Comparison of ENCODE assay signal across 8 cellular contexts in the genomic region with DNA sequence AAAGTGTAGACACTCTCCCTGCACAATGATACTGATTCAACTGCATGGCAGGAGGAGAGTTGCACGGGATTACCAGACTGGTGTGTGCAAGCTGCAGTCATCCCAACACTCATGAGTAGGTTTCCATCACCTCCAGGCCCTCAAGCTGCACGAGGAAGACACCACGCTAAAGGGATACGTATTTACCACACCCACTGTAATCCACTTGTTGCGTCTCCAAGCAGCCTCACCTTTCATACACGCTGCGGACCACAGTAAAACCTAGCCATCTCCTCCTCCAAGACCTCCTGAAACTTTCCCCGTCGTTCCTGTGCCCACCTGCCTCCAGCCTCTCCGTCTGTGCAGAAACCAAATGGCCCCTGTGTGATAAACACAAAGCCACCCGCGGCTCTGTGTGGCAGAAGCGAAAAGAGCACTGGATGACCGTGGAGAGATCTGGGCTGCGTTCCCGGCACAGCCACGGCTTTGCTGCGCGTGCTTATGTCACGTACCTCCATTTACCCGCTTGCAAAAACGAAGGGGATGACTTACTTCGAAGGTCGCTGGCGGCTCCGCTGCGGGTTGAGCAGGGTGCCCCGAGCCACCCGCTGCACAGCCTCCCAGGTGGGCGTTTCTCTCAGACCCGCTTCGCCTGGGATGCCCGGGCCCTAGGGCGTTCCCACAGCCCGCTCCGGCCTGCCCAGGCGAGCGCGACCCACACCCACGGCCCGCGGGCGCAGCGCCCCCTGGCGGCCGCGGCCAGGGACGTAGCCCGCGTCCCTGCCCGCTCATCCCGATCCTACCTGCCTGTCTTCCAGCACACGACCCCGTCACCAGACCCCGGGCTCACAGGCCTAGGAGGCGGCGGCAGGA. TPM values are rescaled to one million over a fixed set of nuclear protein-coding genes. Genes with fewer than 3 reads are reported as not detected.
DNase-seq lines count a peak whose midpoint lies in the region; ATAC-seq, FAIRE-seq and TF ChIP-seq lines count a peak whose summit lies in the region.

No MANE protein-coding gene starts in this region.

- peak overlapping the region; percentile 74 for H3K27ac ChIP-seq in H1 (ENCODE audit: low read depth, low read length)
- H3K27ac ChIP-seq in mesendoderm (ENCODE audit: low read depth, low read length) = no peak overlapping the region

- H3K9me3 ChIP-seq in H1 (ENCODE audit: insufficient read depth in 2 of 2, low read depth in 1 of 2, low read length in 1 of 2) = no peaks in the 10 kb centered on the region

- H2BK12ac ChIP-seq in H1 (ENCODE audit: low read depth, low read length) = 0 out of 2 replicates have a peak overlapping the region, but pooled peaks have one; percentile 68

- 41% methylated on average over 44 of the region's 57 CpGs; no CpG with 5 or more reads in 1 of the 2 experiments for WGBS in H1 (ENCODE audit: extremely low coverage in 1 of 2, insufficient coverage in 1 of 2, insufficient read length in 1 of 2, insufficient replicate concordance in 2 of 2, low coverage in 1 of 2, low lambda C conversion rate in 2 of 2, missing lambda C conversion rate in 1 of 2), 2 experiments
- no CpG with 5 or more reads among the region's 57 CpGs for WGBS in mesendoderm (ENCODE audit: extremely low coverage, insufficient coverage, low lambda C conversion rate)

- H3K79me1 ChIP-seq in H1 (ENCODE audit: low read depth, low read length) = no peaks in the 10 kb centered on the region; the same call in 1 of the 2 replicates
- peaks cover 18% of the 10 kb centered on the region for H3K79me1 ChIP-seq in mesendoderm (ENCODE audit: low read length)

- H4K91ac ChIP-seq in H1 (replicated peaks; ENCODE audit: insufficient read length, low read length) = peak overlapping the region; percentile 77

- no peak overlapping the region for H3K4ac ChIP-seq in H1 (replicated peaks; ENCODE audit: insufficient read length, low read depth, low read length)
- peak overlapping the region; percentile 88 for H3K4ac ChIP-seq in mesendoderm (ENCODE audit: low read depth, low read length)

- POLR2A ChIA-PET in H1 (lab: Charles Lee; ENCODE audit: partially characterized antibody) = interaction anchor here (0.6 to 2.0 kb wide), 7 partner anchors 45 to 353 kb away, joined by 3 to 9 read pairs (median 3); partner anchors contain the start of gene PARL

- no peak for FAIRE-seq in H1 (lab: Jason Lieb, UNC)

- H2BK5ac ChIP-seq in H1 (ENCODE audit: low read depth, low read length) (peak overlapping the region; percentile 88), mesendoderm (ENCODE audit: low read length) (peak overlapping the region; percentile 39)

- H3K4me2 ChIP-seq in H1 (ENCODE audit: insufficient read depth in 1 of 2, low read depth in 2 of 2, low read length in 2 of 2) (peak overlapping the region; percentile 65 to 66), mesendoderm (ENCODE audit: low read length) (peak overlapping the region; percentile 91)

- H3K4me1 ChIP-seq in H1 (replicated peaks in 1 of 4; ENCODE audit: control insufficient read depth in 3 of 4, insufficient read depth in 4 of 4, low read length in 3 of 4) = peaks cover 2 to 9% (median 7%) of the 10 kb centered on the region in 4 experiments; a peak in 3 of 7 replicates
- H3K4me1 ChIP-seq in mesendoderm (ENCODE audit: control insufficient read depth, low read depth, low read length) = peaks cover 14% of the 10 kb centered on the region

- no peak for TF ChIP-seq EP300 in H1 (IDR thresholded peaks at IDR 0.05; ENCODE audit: borderline replicate concordance in 1 of 2, low read depth in 2 of 2, low read length in 2 of 2)

- H3K23ac ChIP-seq in H1 (ENCODE audit: insufficient read length) (no peak overlapping the region), mesendoderm (ENCODE audit: low read length) (peak overlapping the region; percentile 89)

- peak overlapping the region; percentile 97; the same call in 1 of the 2 replicates for H3K18ac ChIP-seq in H1 (ENCODE audit: extremely low read depth, low read length)
- peak overlapping the region; percentile 55 for H3K18ac ChIP-seq in mesendoderm (ENCODE audit: low read length)

- H3K79me2 ChIP-seq in H1 (ENCODE audit: control insufficient read depth in 1 of 2, insufficient read depth in 2 of 2, low read length in 2 of 2) (peaks cover 0 to 22% of the 10 kb centered on the region in 2 experiments; a peak in 2 of 4 replicates), mesendoderm (ENCODE audit: control insufficient read depth, insufficient read depth, low read length) (peaks cover 18% of the 10 kb centered on the region)

- H2AK5ac ChIP-seq in H1 (ENCODE audit: low read depth, low read length) = 0 out of 2 replicates have a peak overlapping the region, but pooled peaks have one; percentile 0
- peak overlapping the region; percentile 22 for H2AK5ac ChIP-seq in mesendoderm (ENCODE audit: low read length)

- H3K14ac ChIP-seq in H1 (ENCODE audit: insufficient read length) = no peak overlapping the region

- ATAC-seq in GM18858 (IDR thresholded peaks at IDR 0.05; ENCODE audit: unreplicated experiment) = peak; percentile 17
- ATAC-seq in HG03060 (IDR thresholded peaks at IDR 0.05; ENCODE audit: low read depth, unreplicated experiment) = peak; percentile 17

- H3K27me3 ChIP-seq in H1 (replicated peaks in 1 of 4; ENCODE audit: control insufficient read depth in 3 of 4, extremely low read depth in 1 of 4, insufficient read depth in 3 of 4, low read length in 3 of 4) = no peaks in the 10 kb centered on the region
- no peaks in the 10 kb centered on the region for H3K27me3 ChIP-seq in mesendoderm (ENCODE audit: insufficient read depth, low read length, poor library complexity)

- peak overlapping the region; percentile 95 for H4K8ac ChIP-seq in H1 (ENCODE audit: extremely low read depth, insufficient read depth, low read length)
- H4K8ac ChIP-seq in mesendoderm (ENCODE audit: low read depth, low read length) = no peak overlapping the region

- peaks cover 3% of the 10 kb centered on the region; the same call in 1 of the 2 replicates for H3K23me2 ChIP-seq in H1 (ENCODE audit: low read depth, low read length)

- TF ChIP-seq CTCF in H1 (IDR thresholded peaks at IDR 0.05; ENCODE audit: control extremely low read depth in 1 of 3, insufficient read depth in 1 of 3, low read depth in 1 of 3, low read length in 3 of 3) = peak; percentile 83 to 93 (median 83)

- no peak for TF ChIP-seq POLR2A in H1 (IDR thresholded peaks at IDR 0.05; ENCODE audit: control extremely low read depth in 1 of 2, low read depth in 2 of 2, low read length in 2 of 2)

- no peak overlapping the region for H2BK20ac ChIP-seq in H1 (ENCODE audit: low read length)

- H3K9ac ChIP-seq in H1 (replicated peaks in 1 of 4; ENCODE audit: extremely low read depth in 1 of 4, low read depth in 3 of 4, low read length in 3 of 4) = peak overlapping the region; percentile 65 to 88 (median 84)
- H3K9ac ChIP-seq in mesendoderm (ENCODE audit: low read length) = peak overlapping the region; percentile 96

- H3K4me3 ChIP-seq in H1 (ENCODE audit: extremely low read depth in 1 of 4, insufficient read depth in 2 of 4, low read depth in 3 of 4, low read length in 4 of 4) (peak overlapping the region; percentile 81 to 98 (median 96)), mesendoderm (ENCODE audit: low read length) (peak overlapping the region; percentile 92)

- DNase-seq in AG20443 (ENCODE audit: low spot score) (peak; percentile 94), NCI-H2196 treated with DMSO at 0.1 percent for 48 hours (lab: John Stamatoyannopoulos, UW; ENCODE audit: unreplicated experiment) (peak; percentile 42), H1 (ENCODE audit: low read depth in 1 of 2, low spot score in 2 of 2) (peak in 1 of 2 experiments; percentile 72), mesendoderm (peak; percentile 69)
- peak; percentile 22 for DNase-seq in activated CD4-positive, alpha-beta T cell treated with anti-CD3 and anti-CD28 coated beads, Interleukin-2, amount 50 U/mL, for 1 hour
- DNase-seq in stimulated activated CD8-positive, alpha-beta memory T cell treated with anti-CD3 and anti-CD28 coated beads, Interleukin-2, amount 100 ng/mL, for 1 hour (ENCODE audit: low read depth in 2 of 2) = peak; percentile 8 to 19

- H2BK15ac ChIP-seq in H1 (ENCODE audit: low read length) (no peak overlapping the region; the same call in 1 of the 2 replicates), mesendoderm (replicated peaks; ENCODE audit: low read depth) (no peak overlapping the region)

- H4K20me1 ChIP-seq in H1 (replicated peaks in 1 of 2; ENCODE audit: control insufficient read depth in 1 of 2, insufficient read depth in 2 of 2, low read length in 2 of 2) = no peaks in the 10 kb centered on the region

- TF ChIP-seq RAD21 in H1 (IDR thresholded peaks at IDR 0.05 in 1 of 2, conservative IDR thresholded peaks at IDR 0.05 in 1 of 2; ENCODE audit: low read depth in 2 of 2, low read length in 2 of 2) = peak; percentile 39 to 68

- H4K5ac ChIP-seq in H1 (ENCODE audit: insufficient read length, low read depth, low read length) (no peak overlapping the region), mesendoderm (ENCODE audit: low read length) (no peak overlapping the region)

- H2AFZ ChIP-seq in H1 (ENCODE audit: low read length) = peak overlapping the region; percentile 96; the same call in 1 of the 2 replicates

- H2BK120ac ChIP-seq in H1 (replicated peaks; ENCODE audit: low read depth, low read length) (no peak overlapping the region), mesendoderm (ENCODE audit: low read depth, low read length) (no peak overlapping the region)

- peak overlapping the region; percentile 91 for H3K56ac ChIP-seq in H1 (replicated peaks; ENCODE audit: insufficient read length, low read depth, low read length)
- H3K56ac ChIP-seq in mesendoderm (ENCODE audit: low read length) = peak overlapping the region; percentile 99

- CTCF ChIA-PET in H1 (lab: Charles Lee; ENCODE audit: partially characterized antibody) = interaction anchor here (0.7 to 2.1 kb wide), 18 partner anchors 11 to 211 kb away, joined by 3 to 14 read pairs (median 4); partner anchors contain the start of gene HTR3E

- peaks cover 0 to 13% (median 4%) of the 10 kb centered on the region in 4 experiments; a peak in 4 of 8 replicates for H3K36me3 ChIP-seq in H1 (ENCODE audit: control insufficient read depth in 2 of 4, insufficient read depth in 4 of 4, low read length in 3 of 4)
- peaks cover 4% of the 10 kb centered on the region for H3K36me3 ChIP-seq in mesendoderm (ENCODE audit: control insufficient read depth, insufficient read depth, low read length)

RNA-seq across cellular contexts. Expression of gene ABCC5, which starts 0.6 kb away (rescaled TPM):
- 36.6 and 40.8 TPM in 2 replicates for total RNA-seq in H1 (2021; fragmentation: NEBNext Ultra II Directional; extraction: Animal tissue kit (Norgen Biotek cat#: 25700))
- 25.3 TPM in 2 replicates for polyA plus RNA-seq in H1 (2011; rRNA removed)
- 30.1 TPM for polyA plus RNA-seq in H1 (2011; cell fraction: cytosol; rRNA removed)
- 73.6 TPM for polyA plus RNA-seq in H1 (2011; cell fraction: nucleus; rRNA removed)
- polyA plus RNA-seq in H1 (2012, experiment 1 of 2) = 24.7 to 30.8 TPM (median 27.4 TPM) in 4 replicates
- 6.0 TPM for polyA plus RNA-seq in H1 (2012, experiment 2 of 2)
- 29.8 TPM for polyA plus RNA-seq in H1 (2013, experiment 1 of 2)
- 28.5 TPM for polyA plus RNA-seq in H1 (2013, experiment 2 of 2)
- 33.6 and 37.4 TPM in 2 replicates for polyA minus RNA-seq in H1 (2011; rRNA and poly(A)+ RNA removed)
- polyA minus RNA-seq in H1 (2011; cell fraction: cytosol; rRNA and poly(A)+ RNA removed) = 15.4 TPM
- 38.2 TPM for polyA minus RNA-seq in H1 (2011; cell fraction: nucleus; rRNA and poly(A)+ RNA removed)
- 19.8 TPM for polyA plus RNA-seq in mesendoderm (2013, experiment 1 of 2)
- polyA plus RNA-seq in mesendoderm (2013, experiment 2 of 2) = 19.6 TPM

RNA-seq across cellular contexts. Expression of gene HTR3D, which starts 14.5 kb away (rescaled TPM):
- total RNA-seq in H1 (2021; fragmentation: NEBNext Ultra II Directional; extraction: Animal tissue kit (Norgen Biotek cat#: 25700)) = not detected in 2 replicates
- polyA plus RNA-seq in H1 (2011; rRNA removed) = not detected in 2 replicates
- polyA plus RNA-seq in H1 (2011; cell fraction: cytosol; rRNA removed) = not detected
- polyA plus RNA-seq in H1 (2011; cell fraction: nucleus; rRNA removed) = not detected
- polyA plus RNA-seq in H1 (2012, experiment 1 of 2) = not detected in 4 replicates
- polyA plus RNA-seq in H1 (2012, experiment 2 of 2) = not detected
- polyA plus RNA-seq in H1 (2013, experiment 1 of 2) = not detected
- polyA plus RNA-seq in H1 (2013, experiment 2 of 2) = not detected
- polyA minus RNA-seq in H1 (2011; rRNA and poly(A)+ RNA removed) = not detected in 2 replicates
- not detected for polyA minus RNA-seq in H1 (2011; cell fraction: cytosol; rRNA and poly(A)+ RNA removed)
- polyA minus RNA-seq in H1 (2011; cell fraction: nucleus; rRNA and poly(A)+ RNA removed) = not detected
- not detected for polyA plus RNA-seq in mesendoderm (2013, experiment 1 of 2)
- polyA plus RNA-seq in mesendoderm (2013, experiment 2 of 2) = not detected

RNA-seq across cellular contexts. Expression of gene HTR3C, which starts 35.8 kb away (rescaled TPM):
- not detected in 2 replicates for total RNA-seq in H1 (2021; fragmentation: NEBNext Ultra II Directional; extraction: Animal tissue kit (Norgen Biotek cat#: 25700))
- polyA plus RNA-seq in H1 (2011; rRNA removed) = 0.03 and 0.05 TPM in 2 replicates
- 0.06 TPM for polyA plus RNA-seq in H1 (2011; cell fraction: cytosol; rRNA removed)
- polyA plus RNA-seq in H1 (2011; cell fraction: nucleus; rRNA removed) = not detected
- polyA plus RNA-seq in H1 (2012, experiment 1 of 2) = not detected in 4 replicates
- polyA plus RNA-seq in H1 (2012, experiment 2 of 2) = not detected
- not detected for polyA plus RNA-seq in H1 (2013, experiment 1 of 2)
- polyA plus RNA-seq in H1 (2013, experiment 2 of 2) = not detected
- polyA minus RNA-seq in H1 (2011; rRNA and poly(A)+ RNA removed) = not detected in 2 replicates
- not detected for polyA minus RNA-seq in H1 (2011; cell fraction: cytosol; rRNA and poly(A)+ RNA removed)
- not detected for polyA minus RNA-seq in H1 (2011; cell fraction: nucleus; rRNA and poly(A)+ RNA removed)
- 0.03 TPM for polyA plus RNA-seq in mesendoderm (2013, experiment 1 of 2)
- 0.04 TPM for polyA plus RNA-seq in mesendoderm (2013, experiment 2 of 2)
